Comparison of ENCODE assay signal across 22 cellular contexts in genomic region chr22:18059473-18059872, GRCh38. TPM values are rescaled to one million over a fixed set of nuclear protein-coding genes. Genes with fewer than 3 reads are reported as not detected.
DNase-seq lines count a peak whose midpoint lies in the region; ATAC-seq and TF ChIP-seq lines count a peak whose summit lies in the region.
"Had no signal": no experiment of that assay in that cellular context is flagged by ENCODE, and none has a peak within 500 bp of the region (broad histone marks: within the 10 kb centered on the region; RNA-seq: fewer than 3 reads in every experiment).

No MANE protein-coding gene starts in this region.

- no peaks in the 10 kb centered on the region for H3K79me2 ChIP-seq in OCI-LY3 (ENCODE audit: low read length)
- no peaks in the 10 kb centered on the region for H3K79me2 ChIP-seq in hepatocyte

- H3K9me3 ChIP-seq in right atrium auricular region (no peaks in the 10 kb centered on the region), OCI-LY3 (ENCODE audit: insufficient read depth, low read length) (no peaks in the 10 kb centered on the region), hepatocyte (ENCODE audit: low read depth) (no peaks in the 10 kb centered on the region), uterus (no peaks in the 10 kb centered on the region)
- H3K9me3 ChIP-seq: Peyer's patch, SJCRH30 had no signal

- H2AFZ ChIP-seq in OCI-LY3 (ENCODE audit: low read depth, low read length) (no peak overlapping the region), hepatocyte (no peak overlapping the region)

- no peak overlapping the region for H3K4me3 ChIP-seq in right atrium auricular region
- no peak overlapping the region for H3K4me3 ChIP-seq in OCI-LY3 (ENCODE audit: low read length)
- H3K4me3 ChIP-seq in hepatocyte: no peak overlapping the region
- H3K4me3 ChIP-seq in uterus: no peak overlapping the region
- H3K4me3 ChIP-seq: Peyer's patch, SJCRH30 had no signal

- H3K27ac ChIP-seq in right atrium auricular region (peak overlapping the region; percentile 28 to 44), OCI-LY3 (ENCODE audit: low read length) (peak overlapping the region; percentile 94; the same call in 1 of the 2 replicates), hepatocyte (peak overlapping the region; percentile 96), uterus (peak overlapping the region; percentile 90 to 99)
- H3K27ac ChIP-seq: SJCRH30 had no signal

- no peak for TF ChIP-seq POLR2A in uterus (IDR thresholded peaks at IDR 0.05)

- H3K36me3 ChIP-seq in right atrium auricular region (no peaks in the 10 kb centered on the region), OCI-LY3 (replicated peaks; ENCODE audit: low read depth, low read length) (no peaks in the 10 kb centered on the region), hepatocyte (replicated peaks; ENCODE audit: insufficient read depth, low read depth) (no peaks in the 10 kb centered on the region), uterus (no peaks in the 10 kb centered on the region)
- H3K36me3 ChIP-seq: Peyer's patch, SJCRH30 had no signal

- WGBS in hepatocyte (ENCODE audit: low lambda C conversion rate, missing lambda C conversion rate): 94% methylated on average over 3 of the region's 3 CpGs

- no peak for ATAC-seq in Right ventricle myocardium inferior
- ATAC-seq in HG02623 (IDR thresholded peaks at IDR 0.05; ENCODE audit: unreplicated experiment): no peak
- ATAC-seq: HCT116, T-cell had no signal

- intact Hi-C loops in Right ventricle myocardium inferior (cut with DNase I) (no loop called here), uterus (cut with DNase I; ENCODE audit: low total_unique reads) (no loop called here)

- H3K4me1 ChIP-seq in right atrium auricular region (peaks cover 0 to 44% of the 10 kb centered on the region in 2 donors), OCI-LY3 (ENCODE audit: low read length) (peaks cover 72% of the 10 kb centered on the region), hepatocyte (ENCODE audit: insufficient read depth) (peaks cover 49% of the 10 kb centered on the region), uterus (peaks cover 9 to 13% of the 10 kb centered on the region in 2 donors)

- H3K27me3 ChIP-seq in right atrium auricular region: no peaks in the 10 kb centered on the region
- H3K27me3 ChIP-seq in OCI-LY3 (ENCODE audit: low read depth, low read length): no peaks in the 10 kb centered on the region
- H3K27me3 ChIP-seq in hepatocyte: no peaks in the 10 kb centered on the region
- H3K27me3 ChIP-seq in uterus: no peaks in the 10 kb centered on the region
- H3K27me3 ChIP-seq: Peyer's patch, SJCRH30 had no signal

- H3K9me2 ChIP-seq in hepatocyte (replicated peaks; ENCODE audit: insufficient read depth): no peaks in the 10 kb centered on the region

- H4K20me1 ChIP-seq in OCI-LY3 (ENCODE audit: insufficient read depth, low read length) (no peaks in the 10 kb centered on the region), hepatocyte (ENCODE audit: insufficient read depth, poor library complexity, severe bottlenecking) (no peaks in the 10 kb centered on the region)

- H3K4me2 ChIP-seq in OCI-LY3 (ENCODE audit: low read length) (peak overlapping the region; percentile 1; the same call in 1 of the 2 replicates), hepatocyte (no peak overlapping the region)

- DNase-seq in right atrium auricular region (ENCODE audit: low spot score) (no peak), Right ventricle myocardium inferior (ENCODE audit: missing footprints) (no peak), hepatocyte (ENCODE audit: low spot score) (no peak), uterus (no peak), NCI-H524 (lab: John Stamatoyannopoulos, UW) (no peak)
- no peak for DNase-seq in effector CD8-positive, alpha-beta T cell (lab: John Stamatoyannopoulos, UW)
- DNase-seq: CD4-positive, CD25-positive, alpha-beta regulatory T cell; DMS 273 treated with DMSO at 0.1 percent for 48 hours; DMS79 treated with DMSO at 0.1 percent for 48 hours; MV-4-11; NCI-H1105 treated with DMSO at 0.1 percent for 48 hours; NCI-H2029 treated with DMSO at 0.1 percent for 48 hours; NCI-H226; NCI-H510A treated with DMSO at 0.1 percent for 48 hours; NCI-H774; NK-92 treated with Interleukin-12 subunit alpha and Interleukin-12 subunit beta, amount 100 ng/mL, for 24 hours; Peyer's patch; SJCRH30; T-cell had no signal

- no peak for TF ChIP-seq CTCF in right atrium auricular region (IDR thresholded peaks at IDR 0.05)
- TF ChIP-seq CTCF in OCI-LY3 (IDR thresholded peaks at IDR 0.05; ENCODE audit: low read depth, low read length): no peak
- TF ChIP-seq CTCF in hepatocyte (IDR thresholded peaks at IDR 0.05; ENCODE audit: poor library complexity): no peak
- TF ChIP-seq CTCF in uterus (IDR thresholded peaks at IDR 0.05): no peak

- H3K9ac ChIP-seq in OCI-LY3 (ENCODE audit: low read length): no peak overlapping the region; the same call in 1 of the 2 replicates

RNA-seq across cellular contexts. Expression of gene PEX26, which starts 18.3 kb away (rescaled TPM):
- total RNA-seq in right atrium auricular region: 10 to 100 TPM; 15.1 to 18.4 TPM
- total RNA-seq in Right ventricle myocardium inferior: 19.4 TPM
- 27.6 and 30.9 TPM in 2 replicates for total RNA-seq in hepatocyte
- polyA plus RNA-seq in hepatocyte: 3.7 and 5.4 TPM in 2 replicates
- total RNA-seq in uterus: 10 to 100 TPM; 28.2 to 36.1 (median 31.2) TPM

RNA-seq across cellular contexts. Expression of gene MICAL3, which starts 35.1 kb away (rescaled TPM):
- total RNA-seq in right atrium auricular region: 10 to 100 TPM; 42.5 to 45.1 TPM
- 85.7 TPM for total RNA-seq in Right ventricle myocardium inferior
- 15.4 and 22.7 TPM in 2 replicates for total RNA-seq in hepatocyte
- polyA plus RNA-seq in hepatocyte: 4.6 and 12.6 TPM in 2 replicates
- 100 to 1,000 TPM in 1 of 4 donors, 10 to 100 TPM in 3; 13.5 to 167 (median 47.2) TPM for total RNA-seq in uterus

RNA-seq across cellular contexts. Expression of gene TUBA8, which starts 51.1 kb away (rescaled TPM):
- total RNA-seq in right atrium auricular region (10 to 100 TPM; 67.1 to 97.3 TPM), Right ventricle myocardium inferior (243 TPM), hepatocyte (1.5 TPM in 1 of 2 replicates, not detected in the other), uterus (10 to 100 TPM in 1 of 4 donors, 1 to 10 TPM in 1, under 1 TPM in 1, not detected in 1; 0.90 to 14.6 (median 2.2) TPM)
- 0.33 and 0.46 TPM in 2 replicates for polyA plus RNA-seq in hepatocyte

Comparison
In these comparisons a context has a peak if more than half of its experiments do, and no peak if none do; other contexts are left out.
1. H3K27ac ChIP-seq: peak in every context shown above with its lines; median percentile 96 in hepatocyte; 94 in uterus; 94 in OCI-LY3; 36 in right atrium auricular region.
2. RNA of gene TUBA8, which starts 51.1 kb away (total RNA-seq): 243 TPM in Right ventricle myocardium inferior (single experiment) and 67.1 to 97.3 TPM in right atrium auricular region; 0.90 to 14.6 TPM in uterus and 1.5 TPM in hepatocyte; every median in the first group is over 4 times any median in the second.